Comparison of ENCODE assay signal across 8 cellular contexts in the genomic region with DNA sequence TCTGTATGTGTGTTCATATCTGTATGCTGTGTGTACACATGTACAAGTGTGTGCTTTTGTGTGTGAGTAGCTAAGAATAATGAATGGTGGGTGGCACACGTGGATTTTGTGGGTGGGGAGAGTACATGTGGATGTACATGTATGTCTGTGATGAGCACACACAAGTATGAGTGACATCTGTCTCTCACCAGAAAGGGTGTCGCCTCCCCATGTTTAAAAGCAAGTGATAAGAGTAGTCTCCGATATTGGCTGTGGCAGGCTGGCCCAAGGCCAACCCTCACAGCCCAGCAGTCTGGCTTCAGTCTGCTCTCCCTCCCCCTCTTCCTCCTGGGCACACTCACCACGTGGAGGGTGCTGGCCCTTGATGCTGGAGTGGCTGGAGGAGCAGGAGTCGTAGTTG. TPM values are rescaled to one million over a fixed set of nuclear protein-coding genes. Genes with fewer than 3 reads are reported as not detected.
DNase-seq lines count a peak whose midpoint lies in the region; ATAC-seq, FAIRE-seq and TF ChIP-seq lines count a peak whose summit lies in the region.
"Not testable (repeated sequence)": the region's sequence is repeated elsewhere in the genome, so short reads cannot be mapped to it uniquely, and the experiment has no call there.
"Had no signal": no experiment of that assay in that cellular context is flagged by ENCODE, and none has a peak within 500 bp of the region (broad histone marks: within the 10 kb centered on the region; RNA-seq: fewer than 3 reads in every experiment).

No MANE protein-coding gene starts in this region.

- not testable (repeated sequence) for H2AFZ ChIP-seq in PC-9; endothelial cell of umbilical vein (ENCODE audit: low read depth, low read length)

- intact Hi-C loops in PC-9 (cut with micrococcal nuclease; ENCODE audit: unreplicated experiment); endothelial cell of umbilical vein (cut with micrococcal nuclease); right cardiac atrium (cut with DNase I): not testable (repeated sequence)

- peak; percentile 14 to 62 for ATAC-seq in right cardiac atrium

- H3K9me1 ChIP-seq in endothelial cell of umbilical vein (replicated peaks; ENCODE audit: control insufficient read depth, extremely low read depth, insufficient read depth, low read length) = not testable (repeated sequence)

- not testable (repeated sequence) for H3K36me3 ChIP-seq in HEK293 (ENCODE audit: control insufficient read depth in 2 of 2, insufficient read depth in 1 of 2, low read length in 2 of 2); PC-9 (ENCODE audit: low read depth); endothelial cell of umbilical vein (ENCODE audit: control insufficient read depth in 2 of 2, extremely low read depth in 1 of 2, insufficient read depth in 2 of 2, low read length in 2 of 2); cardiac muscle cell

- peak; percentile 44 for DNase-seq in NCI-H524 treated with DMSO at 0.1 percent for 48 hours (lab: John Stamatoyannopoulos, UW)
- DNase-seq in PC-9; endothelial cell of umbilical vein (ENCODE audit: low read depth, low spot score); cardiac muscle cell (ENCODE audit: low read depth in 1 of 2, low spot score in 1 of 2): not testable (repeated sequence)
- DNase-seq in right cardiac atrium = peak in 2 of 3 donors; percentile 53 to 62
- DNase-seq in mesenteric fat pad (ENCODE audit: low spot score) = peak; percentile 80

- CTCF ChIA-PET in HEK293 (lab: Yijun Ruan, JAX) (interaction anchor here (0.6 to 1.5 kb wide), 5 partner anchors 14 to 1506 kb away, joined by 3 to 8 read pairs (median 3); no protein-coding TSS in a partner anchor), PC-9 (lab: Charles Lee) (interaction anchor here (0.6 kb wide), 1 partner anchor 14 kb away, joined by 7 read pairs; no protein-coding TSS in a partner anchor), endothelial cell of umbilical vein (lab: Charles Lee) (interaction anchor here (2.6 kb wide), 1 partner anchor 82 kb away, joined by 8 read pairs; no protein-coding TSS in a partner anchor)

- H3K9me2 ChIP-seq in PC-9 (ENCODE audit: insufficient read depth) = not testable (repeated sequence)

- 22% methylated on average over 3 of the region's 5 CpGs for WGBS in right cardiac atrium

- TF ChIP-seq CTCF in HEK293 (tag by site-specific recombination; IDR thresholded peaks at IDR 0.05); endothelial cell of umbilical vein (IDR thresholded peaks at IDR 0.05; ENCODE audit: extremely low read depth in 1 of 2, insufficient read depth in 1 of 2, low read depth in 1 of 2, low read length in 2 of 2): not testable (repeated sequence)
- TF ChIP-seq CTCF in PC-9 (conservative IDR thresholded peaks at IDR 0.05) (peak; percentile 9; the same call in 1 of the 2 replicates), cardiac muscle cell (IDR thresholded peaks at IDR 0.05; ENCODE audit: low read depth, low read length) (peak; percentile 1)

- not testable (repeated sequence) for H3F3A ChIP-seq in PC-9 (ENCODE audit: insufficient read depth, low read depth)

- not testable (repeated sequence) for H3K27ac ChIP-seq in HEK293 (ENCODE audit: extremely low read depth, low read depth, low read length); PC-9; endothelial cell of umbilical vein (ENCODE audit: insufficient read depth, low read depth, low read length); cardiac muscle cell; right cardiac atrium (ENCODE audit: low read length)

- H3K79me2 ChIP-seq in PC-9 (ENCODE audit: low read depth); endothelial cell of umbilical vein (ENCODE audit: control insufficient read depth, insufficient read depth, low read length): not testable (repeated sequence)

- TF ChIP-seq POLR2A in endothelial cell of umbilical vein (IDR thresholded peaks at IDR 0.05; ENCODE audit: low read depth, low read length) = not testable (repeated sequence)

- dilution Hi-C loops in endothelial cell of umbilical vein (cut with MboI; ENCODE audit: extremely low pct_ligation_motif_present, low sequenced_read_pairs) = not testable (repeated sequence)

- peak; percentile 26 for FAIRE-seq in endothelial cell of umbilical vein (lab: Jason Lieb, UNC)

- not testable (repeated sequence) for H3K4me3 ChIP-seq in HEK293 (ENCODE audit: low read depth, low read length); PC-9; endothelial cell of umbilical vein (replicated peaks in 1 of 3; ENCODE audit: insufficient read depth in 1 of 3, low read depth in 1 of 3, low read length in 3 of 3); cardiac muscle cell; right cardiac atrium (ENCODE audit: low read length)

- not testable (repeated sequence) for H3K9me3 ChIP-seq in HEK293 (ENCODE audit: control insufficient read depth, insufficient read depth, low read depth, low read length); PC-9 (ENCODE audit: insufficient read depth, low read depth); endothelial cell of umbilical vein (replicated peaks; ENCODE audit: control insufficient read depth, insufficient read depth, low read length); cardiac muscle cell (ENCODE audit: low read depth); right cardiac atrium (ENCODE audit: control insufficient read depth, low read length)

- not testable (repeated sequence) for H3K27me3 ChIP-seq in PC-9 (ENCODE audit: insufficient read depth, low read depth); endothelial cell of umbilical vein (ENCODE audit: control insufficient read depth in 2 of 2, insufficient read depth in 2 of 2, low read length in 2 of 2); cardiac muscle cell; right cardiac atrium (ENCODE audit: control insufficient read depth, insufficient read depth)

- H3K4me1 ChIP-seq in HEK293 (ENCODE audit: control insufficient read depth, insufficient read depth, low read length); PC-9 (replicated peaks; ENCODE audit: insufficient read depth); endothelial cell of umbilical vein (ENCODE audit: control insufficient read depth, extremely low read depth, insufficient read depth, low read length); cardiac muscle cell (ENCODE audit: low read depth); right cardiac atrium (ENCODE audit: control insufficient read depth, insufficient read depth, low read length): not testable (repeated sequence)

- H3K4me2 ChIP-seq in PC-9; endothelial cell of umbilical vein (ENCODE audit: insufficient read depth, low read length): not testable (repeated sequence)

- POLR2A ChIA-PET in HEK293 (lab: Yijun Ruan, JAX) = interaction anchor here (0.6 kb wide), 1 partner anchor 70 kb away, joined by 5 read pairs; no protein-coding TSS in a partner anchor
- POLR2A ChIA-PET in PC-9 (lab: Charles Lee; ENCODE audit: unreplicated experiment); endothelial cell of umbilical vein (lab: Charles Lee): not testable (repeated sequence)

- H4K20me1 ChIP-seq in PC-9 (ENCODE audit: insufficient read depth); endothelial cell of umbilical vein (replicated peaks; ENCODE audit: control insufficient read depth, extremely low read depth, insufficient read depth, low read length): not testable (repeated sequence)

- not testable (repeated sequence) for H3K9ac ChIP-seq in endothelial cell of umbilical vein (replicated peaks; ENCODE audit: extremely low read depth, insufficient read depth, low read length)

- BruUV-seq in PC-9 (replicated peaks; lab: Mats Ljungman, UMichigan); endothelial cell of umbilical vein (replicated peaks; lab: Mats Ljungman, UMichigan): not testable (repeated sequence)

RNA-seq across cellular contexts. Expression of gene RNU1-4, which starts 36.7 kb away (rescaled TPM):
- total RNA-seq in PC-9 (2021) = 1,333 and 3,235 TPM in 2 replicates
- 1,319 and 2,019 TPM in 2 replicates for total RNA-seq in endothelial cell of umbilical vein
- under 0.01 and 206 TPM in 2 replicates for polyA plus RNA-seq in endothelial cell of umbilical vein
- under 0.01 TPM in 1 of 2 replicates, not detected in the other for polyA plus RNA-seq in endothelial cell of umbilical vein (2011; cell fraction: cytosol; rRNA removed)
- polyA plus RNA-seq in endothelial cell of umbilical vein (2011; cell fraction: nucleus; rRNA removed) = under 0.01 TPM in 2 replicates
- 123 TPM in 1 of 2 replicates, not detected in the other for polyA plus RNA-seq in endothelial cell of umbilical vein (2012)
- polyA minus RNA-seq in endothelial cell of umbilical vein = 9,566 and 13,963 TPM in 2 replicates
- 46,668 TPM for polyA minus RNA-seq in endothelial cell of umbilical vein (2011; cell fraction: cytosol; rRNA and poly(A)+ RNA removed)
- polyA minus RNA-seq in endothelial cell of umbilical vein (2011; cell fraction: nucleus; rRNA and poly(A)+ RNA removed) = 60,677 and 87,675 TPM in 2 replicates
- total RNA-seq in cardiac muscle cell = under 0.01 TPM in 2 replicates
- polyA plus RNA-seq in cardiac muscle cell = 3.8 TPM in 1 of 2 replicates, not detected in the other
- 1,000 to 10,000 TPM; 3,675 to 8,578 (median 7,073) TPM for total RNA-seq in right cardiac atrium
- not detected for polyA plus RNA-seq in right cardiac atrium
- 6,165 TPM for total RNA-seq in mesenteric fat pad
- polyA plus RNA-seq: CD8-positive, alpha-beta memory T cell had no signal

RNA-seq across cellular contexts. Expression of gene RNU1-3, which starts 36.9 kb away (rescaled TPM):
- total RNA-seq in PC-9 (2021) (1,333 and 3,235 TPM in 2 replicates), endothelial cell of umbilical vein (1,319 and 2,019 TPM in 2 replicates), cardiac muscle cell (under 0.01 TPM in 2 replicates), right cardiac atrium (1,000 to 10,000 TPM; 3,675 to 8,578 (median 7,073) TPM), mesenteric fat pad (6,165 TPM)
- polyA plus RNA-seq in endothelial cell of umbilical vein (under 0.01 and 206 TPM in 2 replicates), cardiac muscle cell (3.8 TPM in 1 of 2 replicates, not detected in the other), right cardiac atrium (not detected)
- under 0.01 TPM in 1 of 2 replicates, not detected in the other for polyA plus RNA-seq in endothelial cell of umbilical vein (2011; cell fraction: cytosol; rRNA removed)
- polyA plus RNA-seq in endothelial cell of umbilical vein (2011; cell fraction: nucleus; rRNA removed) = under 0.01 TPM in 2 replicates
- polyA plus RNA-seq in endothelial cell of umbilical vein (2012) = 123 TPM in 1 of 2 replicates, not detected in the other
- polyA minus RNA-seq in endothelial cell of umbilical vein = 9,566 and 13,963 TPM in 2 replicates
- polyA minus RNA-seq in endothelial cell of umbilical vein (2011; cell fraction: cytosol; rRNA and poly(A)+ RNA removed) = 46,668 TPM
- 60,677 and 87,675 TPM in 2 replicates for polyA minus RNA-seq in endothelial cell of umbilical vein (2011; cell fraction: nucleus; rRNA and poly(A)+ RNA removed)
- polyA plus RNA-seq: CD8-positive, alpha-beta memory T cell had no signal

Comparison
In these comparisons a context has a peak if more than half of its experiments do, and no peak if none do; other contexts are left out.
1. RNA of gene RNU1-4, which starts 36.7 kb away (total RNA-seq): 3,675 to 8,578 TPM in right cardiac atrium, 6,165 TPM in mesenteric fat pad (single experiment), 1,333 to 3,235 TPM in PC-9 and 1,319 to 2,019 TPM in endothelial cell of umbilical vein; under 0.01 TPM in cardiac muscle cell; every median in the first group is over 1,000 times any median in the second.
2. RNA of gene RNU1-3, which starts 36.9 kb away (total RNA-seq): 3,675 to 8,578 TPM in right cardiac atrium, 6,165 TPM in mesenteric fat pad (single experiment), 1,333 to 3,235 TPM in PC-9 and 1,319 to 2,019 TPM in endothelial cell of umbilical vein; under 0.01 TPM in cardiac muscle cell; every median in the first group is over 1,000 times any median in the second.